ENCODE assay signal across 14 cellular contexts in the genomic region with DNA sequence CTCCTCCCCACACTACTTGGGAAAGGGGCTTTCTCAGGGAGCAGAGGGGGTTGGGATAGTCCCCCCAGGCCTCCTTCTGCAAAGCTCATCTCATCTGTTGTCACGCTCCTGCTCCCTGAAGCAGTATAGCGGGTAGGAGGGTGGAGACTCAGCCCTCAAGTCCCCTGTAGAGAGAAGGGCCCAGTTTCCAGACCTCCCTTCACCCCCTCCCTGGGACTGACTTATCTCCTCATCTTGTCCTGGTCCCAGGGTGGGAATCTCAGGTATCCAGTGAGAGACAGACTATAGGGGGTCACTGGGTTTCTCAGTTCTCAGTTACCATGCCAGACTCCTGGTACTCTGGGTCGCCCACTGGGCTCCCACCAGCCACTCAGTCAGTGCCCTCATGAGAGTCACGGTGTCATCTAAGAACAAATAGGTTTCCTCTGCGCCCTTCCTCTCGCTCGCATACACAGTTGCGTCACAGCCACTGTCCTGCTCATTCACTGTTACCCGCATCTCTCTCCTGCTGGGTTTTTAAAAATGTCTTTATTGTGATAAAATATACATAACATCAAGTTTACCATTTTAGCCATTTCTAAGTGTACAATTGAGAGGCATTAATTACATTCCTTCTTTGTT. TPM values are rescaled to one million over a fixed set of nuclear protein-coding genes. Genes with fewer than 3 reads are reported as not detected.
A peak's percentile ranks its signal among the peaks of the same experiment; 100 is the strongest.
DNase-seq lines count a peak whose midpoint lies in the region; ATAC-seq, FAIRE-seq and TF ChIP-seq lines count a peak whose summit lies in the region.
"Had no signal": no experiment of that assay in that cellular context is flagged by ENCODE, and none has a peak within 500 bp of the region (broad histone marks: within the 10 kb centered on the region; RNA-seq: fewer than 3 reads in every experiment).

No MANE protein-coding gene starts in this region.

- DNase-seq in Right ventricle myocardium superior (peak; percentile 6), left ventricle myocardium superior (no peak), upper lobe of right lung (no peak), NCI-H1105 treated with DMSO at 0.1 percent for 48 hours (lab: John Stamatoyannopoulos, UW) (no peak), D721Med (ENCODE audit: insufficient read length, low spot score) (no peak)
- DNase-seq in CD4-positive, alpha-beta memory T cell = no peak
- DNase-seq: activated effector memory CD4-positive, alpha-beta T cell treated with Interleukin-2 at 50 U/mL for 16 hours; NCI-H2227 treated with DMSO at 0.1 percent for 48 hours; substantia nigra had no signal

- H3K4me1 ChIP-seq in muscle layer of duodenum (ENCODE audit: control insufficient read depth in 1 of 2, insufficient read depth in 2 of 2, low read length in 2 of 2) (peaks cover 23 to 58% of the 10 kb centered on the region in 2 donors), upper lobe of right lung (peaks cover 50% of the 10 kb centered on the region)
- H3K4me1 ChIP-seq in CD4-positive, alpha-beta memory T cell (ENCODE audit: insufficient read depth, low read length) = peaks cover under 1% of the 10 kb centered on the region

- H3K27me3 Mint-ChIP-seq in activated T-helper 17 cell treated with anti-CD3 and anti-CD28 coated beads, Interleukin-2, amount 50 U/mL, for 72 hours = no peaks in the 10 kb centered on the region
- H3K27me3 Mint-ChIP-seq in CD4-positive, alpha-beta memory T cell = no peaks in the 10 kb centered on the region

- peaks cover 17% of the 10 kb centered on the region for H3K4me1 Mint-ChIP-seq in activated T-helper 17 cell treated with anti-CD3 and anti-CD28 coated beads, Interleukin-2, amount 50 U/mL, for 72 hours
- H3K4me1 Mint-ChIP-seq in CD4-positive, alpha-beta memory T cell = peaks cover 8 to 25% (median 12%) of the 10 kb centered on the region in 4 donors

- POLR2A ChIA-PET in CD4-positive, alpha-beta memory T cell (lab: Charles Lee; ENCODE audit: partially characterized antibody) = no interaction called here

- TF ChIP-seq CTCF in upper lobe of right lung (IDR thresholded peaks at IDR 0.05) (no peak), D721Med (IDR thresholded peaks at IDR 0.05; ENCODE audit: insufficient read depth, missing control alignments) (no peak)

- no peaks in the 10 kb centered on the region for H3K36me3 Mint-ChIP-seq in activated T-helper 17 cell treated with anti-CD3 and anti-CD28 coated beads, Interleukin-2, amount 50 U/mL, for 72 hours (ENCODE audit: low read depth)
- no peaks in the 10 kb centered on the region for H3K36me3 Mint-ChIP-seq in CD4-positive, alpha-beta memory T cell

- H3K36me3 ChIP-seq in muscle layer of duodenum (ENCODE audit: control insufficient read depth in 1 of 2, insufficient read depth in 2 of 2, low read length in 2 of 2) (no peaks in the 10 kb centered on the region), upper lobe of right lung (no peaks in the 10 kb centered on the region)
- H3K36me3 ChIP-seq in CD4-positive, alpha-beta memory T cell (ENCODE audit: insufficient read depth, low read length) = no peaks in the 10 kb centered on the region

- FAIRE-seq in D721Med (lab: Jason Lieb, UNC) = no peak
- FAIRE-seq: G401.6 had no signal

- H3K9me3 ChIP-seq in muscle layer of duodenum (ENCODE audit: control insufficient read depth in 1 of 2, low read length in 2 of 2) = no peaks in the 10 kb centered on the region
- no peaks in the 10 kb centered on the region for H3K9me3 ChIP-seq in upper lobe of right lung
- H3K9me3 ChIP-seq in CD4-positive, alpha-beta memory T cell (ENCODE audit: control insufficient read depth in 1 of 2, low read length in 2 of 2) = no peaks in the 10 kb centered on the region
- H3K9me3 ChIP-seq: SJSA1 had no signal

- CTCF ChIA-PET in CD4-positive, alpha-beta memory T cell (lab: Charles Lee; ENCODE audit: partially characterized antibody) = no interaction called here

- peak overlapping the region; percentile 5 for H3K27ac Mint-ChIP-seq in activated T-helper 17 cell treated with anti-CD3 and anti-CD28 coated beads, Interleukin-2, amount 50 U/mL, for 72 hours
- peak overlapping the region in 2 of 7 donors; percentile 10 to 60 for H3K27ac Mint-ChIP-seq in CD4-positive, alpha-beta memory T cell

- H3K4me3 ChIP-seq in muscle layer of duodenum (ENCODE audit: low read depth in 1 of 2, low read length in 2 of 2) (peak overlapping the region in 1 of 2 donors; percentile 66), upper lobe of right lung (no peak overlapping the region)
- no peak overlapping the region for H3K4me3 ChIP-seq in CD4-positive, alpha-beta memory T cell (ENCODE audit: low read length in 2 of 2)
- H3K4me3 ChIP-seq: SJSA1 had no signal

- no peak for ATAC-seq in Right ventricle myocardium superior (ENCODE audit: poor library complexity)
- ATAC-seq in left ventricle myocardium superior = no peak
- no peak for ATAC-seq in activated T-helper 17 cell treated with anti-CD3 and anti-CD28 coated beads, Interleukin-2, amount 50 U/mL, for 72 hours (replicated peaks)
- no peak for ATAC-seq in upper lobe of right lung

- H3K9me3 Mint-ChIP-seq in activated T-helper 17 cell treated with anti-CD3 and anti-CD28 coated beads, Interleukin-2, amount 50 U/mL, for 72 hours = no peaks in the 10 kb centered on the region
- H3K9me3 Mint-ChIP-seq in CD4-positive, alpha-beta memory T cell = no peaks in the 10 kb centered on the region

- H3K27me3 ChIP-seq in muscle layer of duodenum (ENCODE audit: low read depth, low read length) (no peaks in the 10 kb centered on the region), upper lobe of right lung (no peaks in the 10 kb centered on the region)
- no peaks in the 10 kb centered on the region for H3K27me3 ChIP-seq in CD4-positive, alpha-beta memory T cell (ENCODE audit: insufficient read depth, low read length)
- H3K27me3 ChIP-seq: SJSA1 had no signal

- intact Hi-C loops in Right ventricle myocardium superior (cut with DNase I) = no loop called here
- intact Hi-C loops in left ventricle myocardium superior (cut with micrococcal nuclease) = no loop called here
- intact Hi-C loops in upper lobe of right lung (cut with DNase I) = no loop called here
- intact Hi-C loops in CD4-positive, alpha-beta memory T cell (cut with micrococcal nuclease) = no loop called here

- no peak overlapping the region for H3K4me3 Mint-ChIP-seq in activated T-helper 17 cell treated with anti-CD3 and anti-CD28 coated beads, Interleukin-2, amount 50 U/mL, for 72 hours
- H3K4me3 Mint-ChIP-seq in CD4-positive, alpha-beta memory T cell = no peak overlapping the region

- peak overlapping the region; percentile 93 for H3K27ac ChIP-seq in muscle layer of duodenum (ENCODE audit: low read length)
- H3K27ac ChIP-seq in upper lobe of right lung = peak overlapping the region; percentile 6
- H3K27ac ChIP-seq in CD4-positive, alpha-beta memory T cell (ENCODE audit: low read depth, low read length) = no peak overlapping the region
- H3K27ac ChIP-seq: KMS-11, SJSA1 had no signal

RNA-seq across cellular contexts. Expression of a gene that starts 4.1 kb away (rescaled TPM):
- total RNA-seq in Right ventricle myocardium superior (25.4 TPM), left ventricle myocardium superior (30.4 TPM), upper lobe of right lung (23.4 TPM)
- 1 to 10 TPM in 1 of 2 donors, under 1 TPM in 1; 0.80 to 1.8 TPM for total RNA-seq in activated T-helper 17 cell treated with anti-CD3 and anti-CD28 coated beads, Interleukin-2, amount 50 U/mL, for 72 hours
- total RNA-seq in CD4-positive, alpha-beta memory T cell = under 1 TPM in 1 of 2 experiments, not detected in 1; 0.20 TPM
- polyA plus RNA-seq in CD4-positive, alpha-beta memory T cell = under 1 TPM in 1 of 2 donors, not detected in 1; 0.08 TPM

RNA-seq across cellular contexts. Expression of a gene that starts 19.9 kb away (rescaled TPM):
- not detected for total RNA-seq in Right ventricle myocardium superior
- not detected for total RNA-seq in left ventricle myocardium superior
- total RNA-seq in activated T-helper 17 cell treated with anti-CD3 and anti-CD28 coated beads, Interleukin-2, amount 50 U/mL, for 72 hours = not detected
- total RNA-seq in upper lobe of right lung = not detected
- total RNA-seq in CD4-positive, alpha-beta memory T cell = not detected
- polyA plus RNA-seq in CD4-positive, alpha-beta memory T cell = not detected
- total RNA-seq: SJSA1 had no signal

RNA-seq across cellular contexts. Expression of a gene that starts 24.6 kb away (rescaled TPM):
- total RNA-seq in Right ventricle myocardium superior = 535 TPM
- total RNA-seq in left ventricle myocardium superior = 560 TPM
- 1,000 to 10,000 TPM; 1,667 to 1,900 TPM for total RNA-seq in activated T-helper 17 cell treated with anti-CD3 and anti-CD28 coated beads, Interleukin-2, amount 50 U/mL, for 72 hours
- total RNA-seq in upper lobe of right lung = 941 TPM
- 1,000 to 10,000 TPM; 1,978 to 2,070 TPM for total RNA-seq in CD4-positive, alpha-beta memory T cell
- polyA plus RNA-seq in CD4-positive, alpha-beta memory T cell = 1,000 to 10,000 TPM in 1 of 2 donors, 100 to 1,000 TPM in 1; 844 to 1,085 TPM

RNA-seq across cellular contexts. Expression of a gene that starts 40.6 kb away (rescaled TPM):
- total RNA-seq in Right ventricle myocardium superior (3.4 TPM), left ventricle myocardium superior (3.8 TPM), upper lobe of right lung (10.4 TPM)
- 10 to 100 TPM in 1 of 2 donors, 1 to 10 TPM in 1; 8.4 to 18.2 TPM for total RNA-seq in activated T-helper 17 cell treated with anti-CD3 and anti-CD28 coated beads, Interleukin-2, amount 50 U/mL, for 72 hours
- 1 to 10 TPM; 8.9 to 9.0 TPM for total RNA-seq in CD4-positive, alpha-beta memory T cell
- polyA plus RNA-seq in CD4-positive, alpha-beta memory T cell = 1 to 10 TPM; 5.4 to 7.0 TPM
